Comparison of ENCODE assay signal across 9 cellular contexts in genomic region chr11:100576044-100577021, GRCh38.
DNase-seq lines count a peak whose midpoint lies in the region; ATAC-seq, FAIRE-seq and TF ChIP-seq lines count a peak whose summit lies in the region.
"Had no signal": no experiment of that assay in that cellular context is flagged by ENCODE, and none has a peak within 500 bp of the region (broad histone marks: within the 10 kb centered on the region; RNA-seq: fewer than 3 reads in every experiment).

No MANE protein-coding gene starts in this region.

- FAIRE-seq in pancreas (lab: Jason Lieb, UNC) = peak; percentile 89

- intact Hi-C loops in pancreas (cut with DNase I) = loop anchor here in 2 of 3 donors (5.0 to 10.0 kb wide), 2 partner anchors 278 to 346 kb away; no protein-coding TSS in a partner anchor
- intact Hi-C loops in CD4-positive, alpha-beta T cell (cut with DNase I, micrococcal nuclease) = loop anchor here in 1 of 2 experiments (5.0 kb wide), 1 partner anchor 1431 kb away; no protein-coding TSS in a partner anchor

- no peak overlapping the region for H3K4me3 Mint-ChIP-seq in CD4-positive, alpha-beta T cell

- no peaks in the 10 kb centered on the region for H3K36me3 ChIP-seq in pancreas

- H3K4me1 ChIP-seq in pancreas = peaks cover 0 to 5% (median 0%) of the 10 kb centered on the region in 3 donors

- no peak for TF ChIP-seq POLR2A in NB4 (IDR thresholded peaks at IDR 0.05; ENCODE audit: extremely low read depth, insufficient read length)

- no peak overlapping the region for H3K27ac Mint-ChIP-seq in CD4-positive, alpha-beta T cell

- no peaks in the 10 kb centered on the region for H3K4me1 Mint-ChIP-seq in CD4-positive, alpha-beta T cell (ENCODE audit: low read depth)

- no peaks in the 10 kb centered on the region for H3K36me3 Mint-ChIP-seq in CD4-positive, alpha-beta T cell (ENCODE audit: low read depth)

- peak; percentile 63 to 92 (median 87) for ATAC-seq in pancreas
- no peak for ATAC-seq in CD4-positive, alpha-beta T cell (ENCODE audit: poor library complexity)

- H3K27ac ChIP-seq in pancreas = no peak overlapping the region
- no peak overlapping the region for H3K27ac ChIP-seq in CD4-positive, alpha-beta T cell (ENCODE audit: low read depth, low read length)
- H3K27ac ChIP-seq: epithelial cell of prostate had no signal

- no peaks in the 10 kb centered on the region for H3K9me3 Mint-ChIP-seq in CD4-positive, alpha-beta T cell

- peak; percentile 1 for DNase-seq in stimulated activated CD4-positive, alpha-beta T cell treated with anti-CD3 and anti-CD28 coated beads, Interleukin-15, amount 100 ng/mL, for 24 hours
- no peak for DNase-seq in stimulated activated CD4-positive, alpha-beta T cell treated with anti-CD3 and anti-CD28 coated beads, Interleukin-4, amount 100 ng/mL, for 1 hour
- DNase-seq in HFF-Myc (ENCODE audit: extremely low read depth, low read depth) (no peak), NB4 (ENCODE audit: low read depth) (peak; percentile 61), SKM-1 treated with dmso at 0.1 percent for 144 hours (lab: John Stamatoyannopoulos, UW; ENCODE audit: unreplicated experiment) (peak; percentile 48), fibroblast of the aortic adventitia (ENCODE audit: low read depth) (peak; percentile 76), pancreas (peak in 1 of 6 donors; percentile 15)
- no peak for DNase-seq in CD4-positive, alpha-beta T cell

- POLR2A ChIA-PET in CD4-positive, alpha-beta T cell (lab: Charles Lee) = no interaction called here

- 19 to 24% methylated on average over 6 of the region's 6 CpGs for WGBS in pancreas, 2 donors

- H3K4me3 ChIP-seq in HFF-Myc (replicated peaks; ENCODE audit: low read depth, low read length) (no peak overlapping the region), NB4 (ENCODE audit: low read depth, low read length) (no peak overlapping the region), fibroblast of the aortic adventitia (ENCODE audit: low read depth, low read length) (no peak overlapping the region), pancreas (no peak overlapping the region)

- CTCF ChIA-PET in CD4-positive, alpha-beta T cell (lab: Charles Lee) = no interaction called here

- H3K27me3 ChIP-seq in pancreas = no peaks in the 10 kb centered on the region
- no peaks in the 10 kb centered on the region for H3K27me3 ChIP-seq in CD4-positive, alpha-beta T cell (ENCODE audit: control insufficient read depth, insufficient read depth, low read length)

- H3K9me3 ChIP-seq in pancreas = no peaks in the 10 kb centered on the region
- no peaks in the 10 kb centered on the region for H3K9me3 ChIP-seq in CD4-positive, alpha-beta T cell (ENCODE audit: control insufficient read depth, low read length)

- no peaks in the 10 kb centered on the region for H3K27me3 Mint-ChIP-seq in CD4-positive, alpha-beta T cell

- TF ChIP-seq CTCF in HFF-Myc (IDR thresholded peaks at IDR 0.05; ENCODE audit: low read depth, low read length, missing control alignments) (peak; percentile 59), NB4 (IDR thresholded peaks at IDR 0.05; ENCODE audit: low read depth, low read length) (peak; percentile 66), fibroblast of the aortic adventitia (IDR thresholded peaks at IDR 0.05; ENCODE audit: insufficient read depth, low read length) (peak; percentile 85), pancreas (IDR thresholded peaks at IDR 0.05) (peak; percentile 23 to 51 (median 50))
- TF ChIP-seq CTCF in CD4-positive, alpha-beta T cell (IDR thresholded peaks at IDR 0.05) = no peak

Comparison
In these comparisons a context has a peak if more than half of its experiments do, and no peak if none do; other contexts are left out.
1. DNase-seq: peak in stimulated activated CD4-positive, alpha-beta T cell treated with anti-CD3 and anti-CD28 coated beads, Interleukin-15, amount 100 ng/mL, for 24 hours (single experiment), NB4 (single experiment), SKM-1 treated with dmso at 0.1 percent for 144 hours (single experiment) and fibroblast of the aortic adventitia (single experiment); none in stimulated activated CD4-positive, alpha-beta T cell treated with anti-CD3 and anti-CD28 coated beads, Interleukin-4, amount 100 ng/mL, for 1 hour (single experiment), HFF-Myc (single experiment) and CD4-positive, alpha-beta T cell (0 of 10).